In genomic region chr19:35746556-35746955, GRCh38 we compare ENCODE assay signal across 1 cellular context.
TF ChIP-seq lines count a peak whose summit lies in the region.

No MANE protein-coding gene starts in this region.

TF ChIP-seq in HepG2, 621 proteins besides CTCF, POLR2A, EP300 and RAD21:
- TF ChIP-seq KDM5A (IDR thresholded peaks at IDR 0.05; ENCODE audit: borderline replicate concordance, low read length) (no peak), ZKSCAN1 (IDR thresholded peaks at IDR 0.05; ENCODE audit: low read length) (no peak), PCBP2 (optimal IDR thresholded peaks at IDR 0.05; ENCODE audit: low read depth, low read length, poor library complexity, severe bottlenecking) (no peak), RARA (CRISPR knock-in tag; IDR thresholded peaks at IDR 0.05) (no peak), THYN1 (CRISPR knock-in tag; IDR thresholded peaks at IDR 0.05; ENCODE audit: borderline replicate concordance, low read depth) (no peak), ZSCAN22 (CRISPR knock-in tag; IDR thresholded peaks at IDR 0.05) (no peak), ZNF879 (CRISPR knock-in tag; IDR thresholded peaks at IDR 0.05) (no peak), NFKBIZ (CRISPR knock-in tag; IDR thresholded peaks at IDR 0.05) (no peak)
